ENCODE assay signal across 8 cellular contexts in genomic region chr4:154335588-154335987, GRCh38.
"Had no signal": no experiment of that assay in that cellular context is flagged by ENCODE, and none has a peak within 500 bp of the region (broad histone marks: within the 10 kb centered on the region; RNA-seq: fewer than 3 reads in every experiment).

No MANE protein-coding gene starts in this region.

- H3K27ac Mint-ChIP-seq: GM23338, IgD-negative memory B cell had no signal

- H3K4me3 Mint-ChIP-seq: GM23338, H9, IgD-negative memory B cell had no signal

- ATAC-seq: GM23338 had no signal

- H2AFZ ChIP-seq: GM23338 had no signal

- H3K9me3 Mint-ChIP-seq: GM23338, H9, IgD-negative memory B cell had no signal

- H3K4me1 Mint-ChIP-seq: H9 had no signal

- H3K4me3 ChIP-seq: GM23338 had no signal

- FAIRE-seq: H1, H54, HTR-8/SVneo had no signal

- H3K4me2 ChIP-seq: GM23338 had no signal

- DNase-seq: H9, HCEC 1CT, KG1 had no signal

- H3K36me3 Mint-ChIP-seq: IgD-negative memory B cell had no signal
